In genomic region chr5:131265318-131265803, GRCh38 we compare ENCODE assay signal across 8 cellular contexts. TPM values are rescaled to one million over a fixed set of nuclear protein-coding genes. Genes with fewer than 3 reads are reported as not detected.
DNase-seq lines count a peak whose midpoint lies in the region; ATAC-seq and TF ChIP-seq lines count a peak whose summit lies in the region.

No MANE protein-coding gene starts in this region.

- H3K27ac ChIP-seq in GM23248 (no peak overlapping the region), tibial artery (no peak overlapping the region)

- peaks cover 1% of the 10 kb centered on the region; the same call in 1 of the 2 replicates for H3F3A ChIP-seq in GM23248 (ENCODE audit: insufficient read depth)

- TF ChIP-seq CTCF in tibial artery (IDR thresholded peaks at IDR 0.05): peak; percentile 7 to 19

- H3K9ac ChIP-seq in GM23248: peak overlapping the region; percentile 79

- in situ Hi-C loops in GM23248 (cut with MboI): no loop called here

- DNase-seq in NCI-H510A treated with DMSO at 0.1 percent for 48 hours (lab: John Stamatoyannopoulos, UW): peak; percentile 7
- DNase-seq in NCI-H510A (lab: John Stamatoyannopoulos, UW): no peak
- DNase-seq in GM23248: peak; percentile 62
- peak; percentile 88 for DNase-seq in LoVo (ENCODE audit: low spot score)
- DNase-seq in activated naive CD8-positive, alpha-beta T cell treated with anti-CD3 and anti-CD28 coated beads, Interleukin-2, amount 10 ng/mL, durations not matched to agents 7 days and 5 days: no peak
- peak; percentile 39 for DNase-seq in left kidney (ENCODE audit: low read depth, low spot score)
- no peak for DNase-seq in tibial artery
- no peak for DNase-seq in COR-L47 (lab: John Stamatoyannopoulos, UW)

- no peaks in the 10 kb centered on the region for H3K9me3 ChIP-seq in GM23248 (ENCODE audit: low read depth)
- H3K9me3 ChIP-seq in tibial artery: no peaks in the 10 kb centered on the region

- no peaks in the 10 kb centered on the region for H3K9me2 ChIP-seq in GM23248 (ENCODE audit: insufficient read depth)

- H3K4me1 Mint-ChIP-seq in activated naive CD8-positive, alpha-beta T cell treated with anti-CD3 and anti-CD28 coated beads, Interleukin-2, amount 10 ng/mL, durations not matched to agents 7 days and 5 days: peaks cover 35% of the 10 kb centered on the region

- no peaks in the 10 kb centered on the region for H3K27me3 Mint-ChIP-seq in activated naive CD8-positive, alpha-beta T cell treated with anti-CD3 and anti-CD28 coated beads, Interleukin-2, amount 10 ng/mL, durations not matched to agents 7 days and 5 days

- peaks cover 19% of the 10 kb centered on the region for H3K4me1 ChIP-seq in GM23248 (ENCODE audit: insufficient read depth)
- peaks cover 0 to 12% (median 1%) of the 10 kb centered on the region in 4 donors for H3K4me1 ChIP-seq in tibial artery

- ATAC-seq in activated naive CD8-positive, alpha-beta T cell treated with anti-CD3 and anti-CD28 coated beads, Interleukin-2, amount 10 ng/mL, durations not matched to agents 7 days and 5 days (ENCODE audit: low read depth): no peak

- peaks cover 24% of the 10 kb centered on the region for H3K36me3 Mint-ChIP-seq in activated naive CD8-positive, alpha-beta T cell treated with anti-CD3 and anti-CD28 coated beads, Interleukin-2, amount 10 ng/mL, durations not matched to agents 7 days and 5 days

- H3K36me3 ChIP-seq in GM23248 (ENCODE audit: low read depth): no peaks in the 10 kb centered on the region
- H3K36me3 ChIP-seq in tibial artery: peaks cover 0 to 3% (median 0%) of the 10 kb centered on the region in 3 donors

- POLR2A ChIA-PET in activated naive CD8-positive, alpha-beta T cell treated with anti-CD3 and anti-CD28 coated beads, Interleukin-2, amount 10 ng/mL, durations not matched to agents 7 days and 5 days (lab: Charles Lee): interaction anchor here (0.6 to 6.0 kb wide), 24 partner anchors 10 to 264 kb away, joined by 3 to 116 read pairs (median 12); partner anchors contain the start of gene HINT1

- 45 to 60% methylated on average over 2 of the region's 2 CpGs for WGBS in GM23248 (ENCODE audit: low coverage in 1 of 2, low lambda C conversion rate in 2 of 2, missing lambda C conversion rate in 2 of 2), 2 experiments

- H3K27me3 ChIP-seq in GM23248 (replicated peaks; ENCODE audit: insufficient read depth) (no peaks in the 10 kb centered on the region), tibial artery (no peaks in the 10 kb centered on the region)

- H3K4me3 ChIP-seq in GM23248: peak overlapping the region; percentile 92
- H3K4me3 ChIP-seq in tibial artery: peak overlapping the region; percentile 91 to 98

- peaks cover 60% of the 10 kb centered on the region for H3K79me2 ChIP-seq in GM23248 (ENCODE audit: insufficient read depth)

- intact Hi-C loops in tibial artery (cut with DNase I; ENCODE audit: low total_unique reads): loop anchor here (10.0 kb wide), 1 partner anchor 119 kb away; no protein-coding TSS in a partner anchor

- H2AFZ ChIP-seq in GM23248: peak overlapping the region; percentile 85

- peak overlapping the region; percentile 85 for H3K27ac Mint-ChIP-seq in activated naive CD8-positive, alpha-beta T cell treated with anti-CD3 and anti-CD28 coated beads, Interleukin-2, amount 10 ng/mL, durations not matched to agents 7 days and 5 days

- no peaks in the 10 kb centered on the region for H4K20me1 ChIP-seq in GM23248 (ENCODE audit: insufficient read depth)

- peak overlapping the region; percentile 92 for H3K4me2 ChIP-seq in GM23248 (ENCODE audit: unreplicated experiment)

- no peaks in the 10 kb centered on the region for H3K9me3 Mint-ChIP-seq in activated naive CD8-positive, alpha-beta T cell treated with anti-CD3 and anti-CD28 coated beads, Interleukin-2, amount 10 ng/mL, durations not matched to agents 7 days and 5 days

- peak overlapping the region; percentile 90 for H3K4me3 Mint-ChIP-seq in activated naive CD8-positive, alpha-beta T cell treated with anti-CD3 and anti-CD28 coated beads, Interleukin-2, amount 10 ng/mL, durations not matched to agents 7 days and 5 days

RNA-seq across cellular contexts. Expression of gene CDC42SE2, which starts 1.5 kb away (rescaled TPM):
- total RNA-seq in GM23248 (2014; rRNA removed; shearing (Covaris generic)): 17.5 and 22.1 TPM in 2 replicates
- polyA plus RNA-seq in GM23248 (2016; fragmentation: Nextera tagmentation; extraction: Ambion mirVana): 13.7 and 14.3 TPM in 2 replicates
- 100 to 1,000 TPM; 193 to 199 TPM for total RNA-seq in activated naive CD8-positive, alpha-beta T cell treated with anti-CD3 and anti-CD28 coated beads, Interleukin-2, amount 10 ng/mL, durations not matched to agents 7 days and 5 days

Comparison
In these comparisons a context has a peak if more than half of its experiments do, and no peak if none do; other contexts are left out.
1. DNase-seq: peak in NCI-H510A treated with DMSO at 0.1 percent for 48 hours (single experiment), GM23248 (single experiment), LoVo (single experiment) and left kidney (single experiment); none in NCI-H510A (single experiment), activated naive CD8-positive, alpha-beta T cell treated with anti-CD3 and anti-CD28 coated beads, Interleukin-2, amount 10 ng/mL, durations not matched to agents 7 days and 5 days (single experiment), tibial artery (0 of 2) and COR-L47 (single experiment).